1 cellular context compared by ENCODE assay signal in the genomic region with DNA sequence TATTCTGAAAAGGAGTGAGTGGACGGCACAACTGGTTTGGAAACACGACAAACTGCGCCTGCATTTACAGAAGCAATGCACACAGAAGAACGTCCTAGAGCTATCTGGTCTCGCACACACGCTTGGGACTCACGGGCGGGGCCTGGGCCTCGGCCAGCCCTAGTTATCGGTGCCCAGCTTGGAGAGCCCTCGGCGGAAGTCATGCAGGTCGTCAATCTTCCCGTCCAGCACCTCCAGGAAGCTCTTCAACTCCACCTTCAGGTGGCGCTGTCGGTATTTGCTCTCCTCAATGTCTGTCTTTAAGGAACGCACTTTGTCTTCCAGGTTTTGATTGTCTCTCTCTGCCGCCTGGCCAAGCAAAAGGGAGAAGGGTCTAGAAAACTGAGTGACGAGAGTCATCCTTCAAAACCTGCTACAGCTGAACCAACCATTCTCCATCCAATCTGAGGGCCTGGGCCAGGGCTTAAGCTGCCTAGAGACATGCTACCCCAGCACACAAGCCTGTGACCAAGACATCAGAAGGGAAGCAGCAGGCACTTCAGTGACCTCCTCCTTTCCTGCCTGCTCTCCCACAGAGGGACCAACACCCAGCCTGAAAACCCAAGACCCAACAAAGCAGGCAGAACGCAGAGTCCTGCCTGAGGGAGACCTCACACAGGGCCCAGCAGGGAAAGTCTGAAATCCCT.
TF ChIP-seq lines count a peak whose summit lies in the region.

No MANE protein-coding gene starts in this region.

TF ChIP-seq in HCT116, 20 proteins besides CTCF, POLR2A, EP300 and RAD21 (continued from another document):
- TF ChIP-seq POLR2AphosphoS5 (IDR thresholded peaks at IDR 0.05; ENCODE audit: low read depth, low read length) (peak; percentile 48), CBX3 (IDR thresholded peaks at IDR 0.05; ENCODE audit: low read depth) (no peak), SIN3A (IDR thresholded peaks at IDR 0.05; ENCODE audit: low read depth) (no peak), ZNF274 (IDR thresholded peaks at IDR 0.05; ENCODE audit: low read depth, low read length) (no peak)
